ENCODE assay signal across 8 cellular contexts in the genomic region with DNA sequence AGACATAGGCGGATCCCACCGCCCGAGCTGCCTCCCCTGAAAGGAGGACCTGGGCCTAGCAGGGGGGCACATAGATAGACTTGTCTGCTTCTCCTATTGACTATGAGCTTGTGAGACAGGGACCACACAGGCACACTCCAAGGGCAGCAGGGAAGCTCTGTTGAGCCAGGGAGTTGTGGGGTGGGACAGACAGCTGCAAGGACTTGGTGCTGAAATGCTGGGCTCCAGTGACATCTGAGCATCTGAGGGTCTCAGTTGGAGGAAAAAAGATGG. TPM values are rescaled to one million over a fixed set of nuclear protein-coding genes. Genes with fewer than 3 reads are reported as not detected.
"Had no signal": no experiment of that assay in that cellular context is flagged by ENCODE, and none has a peak within 500 bp of the region (broad histone marks: within the 10 kb centered on the region; RNA-seq: fewer than 3 reads in every experiment).

No MANE protein-coding gene starts in this region.

- H3K9me3 ChIP-seq: HAP-1 had no signal

- H3K4me2 ChIP-seq: GM23338 had no signal

- H3K36me3 Mint-ChIP-seq: IgD-negative memory B cell had no signal

- H3K36me3 ChIP-seq: HAP-1 had no signal

- H3K4me1 Mint-ChIP-seq: IgD-negative memory B cell had no signal

- FAIRE-seq: H1, H54 had no signal

- DNase-seq: HFFc6, KBM-7 had no signal

- H2AFZ ChIP-seq: GM23338 had no signal

- H3K27ac Mint-ChIP-seq: GM23338, HFFc6, IgD-negative memory B cell had no signal

- H3K4me3 Mint-ChIP-seq: GM23338, HFFc6, IgD-negative memory B cell had no signal

- ATAC-seq: GM23338, HCT116 had no signal

- H3K4me3 ChIP-seq: GM23338, HAP-1 had no signal

- H3K9me3 Mint-ChIP-seq: GM23338 had no signal

- H3K4me1 ChIP-seq: HAP-1 had no signal

RNA-seq across cellular contexts. Expression of gene ANO1, which starts 53.4 kb away (rescaled TPM):
- total RNA-seq: HFFc6 had no signal
- polyA plus RNA-seq: IgD-negative memory B cell had no signal
